Comparison of ENCODE assay signal across 19 cellular contexts in the genomic region with DNA sequence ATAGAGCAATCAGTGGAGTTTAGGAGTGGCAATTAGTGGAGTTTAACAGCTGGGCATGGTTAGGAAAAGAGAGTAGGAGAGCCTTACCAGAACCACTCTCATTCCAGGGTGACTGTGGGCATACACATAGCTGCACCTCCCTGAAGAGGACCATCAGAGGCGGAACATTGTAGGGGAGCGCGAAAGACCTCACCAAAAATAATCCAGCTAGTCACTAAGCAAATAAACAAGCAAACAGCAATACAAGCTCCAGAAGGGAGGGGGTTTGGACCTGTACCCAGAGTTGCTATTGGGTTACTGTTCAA. TPM values are rescaled to one million over a fixed set of nuclear protein-coding genes. Genes with fewer than 3 reads are reported as not detected.
DNase-seq lines count a peak whose midpoint lies in the region; ATAC-seq, FAIRE-seq and TF ChIP-seq lines count a peak whose summit lies in the region.
"Had no signal": no experiment of that assay in that cellular context is flagged by ENCODE, and none has a peak within 500 bp of the region (broad histone marks: within the 10 kb centered on the region; RNA-seq: fewer than 3 reads in every experiment).

No MANE protein-coding gene starts in this region.

- H3K9me3 ChIP-seq in SK-N-SH (no peaks in the 10 kb centered on the region), K562 (replicated peaks; ENCODE audit: control insufficient read depth, insufficient read depth, low read depth, low read length) (no peaks in the 10 kb centered on the region; the same call in none of the 2 replicates), mesenchymal stem cell (ENCODE audit: control insufficient read depth, low read length) (no peaks in the 10 kb centered on the region)
- H3K9me3 ChIP-seq: BE2C, SJCRH30 had no signal

- no TSS peak for BruUV-seq in K562 (replicated peaks; lab: Mats Ljungman, UMichigan)

- WGBS in SK-N-SH (ENCODE audit: low lambda C conversion rate): 90% methylated on average over 3 of the region's 3 CpGs
- 17% methylated on average over 3 of the region's 3 CpGs for WGBS in K562 (ENCODE audit: insufficient coverage, low coverage, missing lambda C conversion rate)
- WGBS in mesenchymal stem cell: 80% methylated on average over 1 of the region's 3 CpGs

- H2AFZ ChIP-seq in SK-N-SH (ENCODE audit: low read depth) (peak overlapping the region; percentile 65; the same call in 1 of the 2 replicates), K562 (ENCODE audit: low read depth, low read length) (peak overlapping the region; percentile 54; the same call in 1 of the 2 replicates), mesenchymal stem cell (ENCODE audit: low read depth, low read length) (peak overlapping the region; percentile 53)

- peaks cover 5% of the 10 kb centered on the region for H3K79me1 ChIP-seq in mesenchymal stem cell (replicated peaks; ENCODE audit: low read length, poor library complexity, severe bottlenecking)

- H2BK120ac ChIP-seq in mesenchymal stem cell (ENCODE audit: low read depth, low read length): no peak overlapping the region

- H3K23ac ChIP-seq in mesenchymal stem cell (ENCODE audit: low read length in 2 of 2): peak overlapping the region in 1 of 2 experiments; percentile 40

- no peak overlapping the region for H2BK5ac ChIP-seq in mesenchymal stem cell (ENCODE audit: low read depth, low read length, poor library complexity, severe bottlenecking)

- peaks cover 5% of the 10 kb centered on the region for H3F3A ChIP-seq in SK-N-SH (replicated peaks; ENCODE audit: insufficient read depth)

- no peaks in the 10 kb centered on the region for H3K9me1 ChIP-seq in K562 (ENCODE audit: control insufficient read depth, insufficient read depth, low read length)

- intact Hi-C loops in K562 (cut with micrococcal nuclease): no loop called here

- no peak overlapping the region for H2BK15ac ChIP-seq in mesenchymal stem cell (ENCODE audit: low read depth, poor library complexity, severe bottlenecking)

- H3K27me3 ChIP-seq in SK-N-SH (ENCODE audit: insufficient read depth) (no peaks in the 10 kb centered on the region), K562 (ENCODE audit: control insufficient read depth in 2 of 2, insufficient read depth in 2 of 2, low read length in 2 of 2) (no peaks in the 10 kb centered on the region), mesenchymal stem cell (ENCODE audit: control insufficient read depth in 1 of 2, insufficient read depth in 1 of 2, low read length in 2 of 2) (peaks cover 0 to 10% of the 10 kb centered on the region in 2 experiments)
- H3K27me3 ChIP-seq: BE2C, SJCRH30 had no signal

- no peak overlapping the region for H2AK5ac ChIP-seq in mesenchymal stem cell (ENCODE audit: low read length, severe bottlenecking)

- no peaks in the 10 kb centered on the region for H4K20me1 ChIP-seq in SK-N-SH (ENCODE audit: insufficient read depth)
- H4K20me1 ChIP-seq in K562 (replicated peaks; ENCODE audit: control insufficient read depth, insufficient read depth, low read length): 0 out of 2 replicates have a peak, but pooled peaks cover 3% of the 10 kb centered on the region

- H3K4me1 ChIP-seq in SK-N-SH (ENCODE audit: control insufficient read depth in 1 of 2, insufficient read depth in 2 of 2, low read depth in 1 of 2, low read length in 1 of 2): peaks cover 0 to 10% of the 10 kb centered on the region in 2 experiments; a peak in 1 of 4 replicates
- H3K4me1 ChIP-seq in K562 (replicated peaks in 1 of 2; ENCODE audit: control insufficient read depth in 2 of 2, insufficient read depth in 2 of 2, low read length in 2 of 2): peaks cover 2 to 15% of the 10 kb centered on the region in 2 experiments; a peak in 3 of 5 replicates
- peaks cover 15% of the 10 kb centered on the region for H3K4me1 ChIP-seq in mesenchymal stem cell (ENCODE audit: control insufficient read depth, insufficient read depth, low read depth, low read length)

- no peak overlapping the region for H3K4ac ChIP-seq in mesenchymal stem cell (ENCODE audit: low read depth in 1 of 2, low read length in 2 of 2)

- no peak overlapping the region for H3K4me2 ChIP-seq in SK-N-SH
- H3K4me2 ChIP-seq in K562 (ENCODE audit: insufficient read depth, low read length): no peak overlapping the region
- no peak overlapping the region for H3K4me2 ChIP-seq in mesenchymal stem cell (ENCODE audit: low read length, poor library complexity, severe bottlenecking)

- H3K14ac ChIP-seq in mesenchymal stem cell (ENCODE audit: low read length in 2 of 2): no peak overlapping the region

- no peaks in the 10 kb centered on the region for H3K9me2 ChIP-seq in SK-N-SH

- TF ChIP-seq CTCF in SK-N-SH (IDR thresholded peaks at IDR 0.05) (no peak), K562 (IDR thresholded peaks at IDR 0.05 in 2 of 3, conservative IDR thresholded peaks at IDR 0.05 in 1 of 3; ENCODE audit: insufficient read depth in 2 of 3, low read depth in 1 of 3, low read length in 3 of 3) (no peak)

- in situ Hi-C loops in K562 (cut with MboI): no loop called here

- no peak overlapping the region for H4K91ac ChIP-seq in mesenchymal stem cell (ENCODE audit: low read length)

- TF ChIP-seq EP300 in SK-N-SH (IDR thresholded peaks at IDR 0.05; ENCODE audit: borderline replicate concordance in 1 of 2, low read depth in 1 of 2, low read length in 1 of 2) (no peak), K562 (IDR thresholded peaks at IDR 0.05; ENCODE audit: low read length) (no peak)

- H3K27ac ChIP-seq in SK-N-SH (ENCODE audit: low read depth in 2 of 2, low read length in 1 of 2) (no peak overlapping the region), K562 (ENCODE audit: extremely low read depth, low read depth, low read length) (no peak overlapping the region), mesenchymal stem cell (ENCODE audit: low read length, poor library complexity, severe bottlenecking) (no peak overlapping the region)
- H3K27ac ChIP-seq: 22Rv1, SJCRH30 had no signal

- CTCF ChIA-PET in SK-N-SH (lab: Yijun Ruan, JAX) (no interaction called here), K562 (lab: Yijun Ruan, JAX; ENCODE audit: low intra/inter-chr PET ratio) (no interaction called here), HEK293T (lab: Yijun Ruan, JAX) (interaction anchor here (0.7 kb wide), 1 partner anchor 118 kb away, joined by 3 read pairs; no protein-coding TSS in a partner anchor)

- no peak overlapping the region for H3K9ac ChIP-seq in SK-N-SH
- no peak overlapping the region for H3K9ac ChIP-seq in K562 (ENCODE audit: insufficient read depth in 1 of 2, low read depth in 2 of 2, low read length in 2 of 2)
- peak overlapping the region; percentile 11 for H3K9ac ChIP-seq in mesenchymal stem cell (ENCODE audit: low read length)

- no peak for FAIRE-seq in K562 (lab: Jason Lieb, UNC)

- DNase-seq in SK-N-SH: no peak
- no peak for DNase-seq in K562 (ENCODE audit: extremely low read depth in 1 of 4, low spot score in 3 of 4)
- DNase-seq in mesenchymal stem cell: no peak
- DNase-seq in HEK293T (ENCODE audit: extremely low spot score): no peak
- no peak for DNase-seq in HUDEP-2 (lab: John Stamatoyannopoulos, UW; ENCODE audit: unreplicated experiment in 76 of 76)
- no peak for DNase-seq in NCI-H345 treated with DMSO at 0.1 percent for 48 hours (lab: John Stamatoyannopoulos, UW; ENCODE audit: unreplicated experiment)
- DNase-seq: BE2C; CD4-positive, alpha-beta T cell; DMS53; NCI-H1105 treated with DMSO at 0.1 percent for 48 hours; NCI-H1694 treated with DMSO at 0.1 percent for 48 hours; NCI-H2107; NCI-H526; RPMI8226 had no signal

- H2BK12ac ChIP-seq in mesenchymal stem cell (ENCODE audit: low read length in 2 of 2): no peak overlapping the region

- POLR2A ChIA-PET in SK-N-SH (lab: Yijun Ruan, JAX) (interaction anchor here (1.5 kb wide), 1 partner anchor 19 kb away, joined by 4 read pairs; a partner anchor contains a TSS), K562 (lab: Yijun Ruan, JAX) (interaction anchor here (0.6 to 2.3 kb wide), 4 partner anchors 11 to 92 kb away, joined by 3 to 19 read pairs (median 5); a partner anchor contains a TSS), HEK293T (lab: Yijun Ruan, JAX) (interaction anchor here (1.0 to 2.3 kb wide), 4 partner anchors 11 to 19 kb away, joined by 3 to 12 read pairs (median 3); a partner anchor contains a TSS)

- H3K79me2 ChIP-seq in SK-N-SH (ENCODE audit: insufficient read depth) (peaks cover 6% of the 10 kb centered on the region; the same call in 1 of the 2 replicates), K562 (ENCODE audit: control insufficient read depth, insufficient read depth, low read length) (no peaks in the 10 kb centered on the region)

- no peak for TF ChIP-seq POLR2A in K562 (conservative IDR thresholded peaks at IDR 0.05)

- no peak overlapping the region for H4K8ac ChIP-seq in mesenchymal stem cell (ENCODE audit: low read length)

- H3K4me3 ChIP-seq in SK-N-SH (ENCODE audit: low read depth in 2 of 2, low read length in 1 of 2) (no peak overlapping the region), K562 (no peak overlapping the region), mesenchymal stem cell (ENCODE audit: insufficient read depth in 1 of 2, low read depth in 1 of 2, low read length in 2 of 2) (no peak overlapping the region)
- H3K4me3 ChIP-seq: SJCRH30 had no signal

- H3K18ac ChIP-seq in mesenchymal stem cell (ENCODE audit: low read depth in 1 of 2, low read length in 2 of 2): no peak overlapping the region

- H3K36me3 ChIP-seq in SK-N-SH (replicated peaks in 1 of 2; ENCODE audit: control insufficient read depth in 1 of 2, insufficient read depth in 2 of 2, low read length in 1 of 2): no peaks in the 10 kb centered on the region
- H3K36me3 ChIP-seq in K562 (ENCODE audit: control insufficient read depth, insufficient read depth, low read length): no peaks in the 10 kb centered on the region
- H3K36me3 ChIP-seq in mesenchymal stem cell (ENCODE audit: control insufficient read depth in 1 of 2, insufficient read depth in 2 of 2, low read depth in 1 of 2, low read length in 2 of 2): no peaks in the 10 kb centered on the region
- H3K36me3 ChIP-seq: BE2C, SJCRH30 had no signal

- ATAC-seq in SK-N-SH treated with all-trans-retinoic acid at 6 μM for 48 hours (no peak), K562 (no peak), HG03342 (IDR thresholded peaks at IDR 0.05; ENCODE audit: unreplicated experiment) (no peak)

- no peak for TF ChIP-seq RAD21 in SK-N-SH (IDR thresholded peaks at IDR 0.05; ENCODE audit: low read length)
- TF ChIP-seq RAD21 in K562 (CRISPR knock-in tag; conservative IDR thresholded peaks at IDR 0.05 in 1 of 2, IDR thresholded peaks at IDR 0.05 in 1 of 2): no peak

RNA-seq across cellular contexts. Expression of a gene that starts 4.1 kb away (rescaled TPM):
- polyA plus RNA-seq in SK-N-SH (2012; rRNA removed): 1.5 and 2.8 TPM in 2 replicates
- polyA plus RNA-seq in SK-N-SH (2012; cell fraction: cytosol; rRNA removed): 1.1 and 1.9 TPM in 2 replicates
- 5.8 and 9.2 TPM in 2 replicates for polyA plus RNA-seq in SK-N-SH (2012; cell fraction: nucleus; rRNA removed)
- total RNA-seq in K562 (2011; cell fraction: chromatin; rRNA removed; ENCODE audit: low replicate concordance): 0.11 and 0.79 TPM in 2 replicates
- total RNA-seq in K562 (2011; cell fraction: nucleolus; rRNA removed): under 0.01 TPM in 1 of 2 replicates, not detected in the other
- 0.08 TPM in 1 of 2 replicates, not detected in the other for total RNA-seq in K562 (2011; cell fraction: nucleoplasm; rRNA removed)
- under 0.01 TPM in 1 of 2 replicates, not detected in the other for total RNA-seq in K562 (2014; rRNA removed)
- total RNA-seq in K562 (2014; rRNA removed; fragmentation: Illumina TruSeq; extraction: Trizol): not detected in 2 replicates
- total RNA-seq in K562 (2015; rRNA removed; fragmentation: Illumina TruSeq; extraction: Trizol): not detected in 2 replicates
- total RNA-seq in K562 (2021): 0.02 and 0.04 TPM in 2 replicates
- 0.01 and 0.03 TPM in 2 replicates for polyA plus RNA-seq in K562 (2011; rRNA removed)
- polyA plus RNA-seq in K562 (2011; cell fraction: cytosol; rRNA removed): 0.01 and 0.03 TPM in 2 replicates
- polyA plus RNA-seq in K562 (2011; cell fraction: nucleus; rRNA removed): 0.06 and 0.16 TPM in 2 replicates
- polyA plus RNA-seq in K562 (2012): 0.03 and 0.04 TPM in 2 replicates
- 0.01 and 0.03 TPM in 2 replicates for polyA plus RNA-seq in K562 (2014; fragmentation: Illumina TruSeq; extraction: Trizol)
- polyA plus RNA-seq in K562 (2014; fragmentation: Nextera tagmentation; extraction: Ambion mirVana): not detected
- 0.04 TPM in 1 of 2 replicates, not detected in the other for polyA plus RNA-seq in K562 (2014; rRNA removed)
- polyA minus RNA-seq in K562 (2011; rRNA and poly(A)+ RNA removed): not detected in 2 replicates
- polyA minus RNA-seq in K562 (2011; cell fraction: cytosol; rRNA and poly(A)+ RNA removed): not detected in 2 replicates
- 0.11 and 0.13 TPM in 2 replicates for polyA minus RNA-seq in K562 (2011; cell fraction: nucleus; rRNA and poly(A)+ RNA removed)
- 5.6 TPM for polyA plus RNA-seq in mesenchymal stem cell (2013, experiment 1 of 2)
- 5.5 TPM for polyA plus RNA-seq in mesenchymal stem cell (2013, experiment 2 of 2)
- polyA plus RNA-seq: IgD-negative memory B cell had no signal

RNA-seq across cellular contexts. Expression of a gene that starts 18.6 kb away (rescaled TPM):
- 76.2 and 89.4 TPM in 2 replicates for polyA plus RNA-seq in SK-N-SH (2012; rRNA removed)
- 29.3 and 48.3 TPM in 2 replicates for polyA plus RNA-seq in SK-N-SH (2012; cell fraction: cytosol; rRNA removed)
- polyA plus RNA-seq in SK-N-SH (2012; cell fraction: nucleus; rRNA removed): 211 and 212 TPM in 2 replicates
- total RNA-seq in K562 (2011; cell fraction: chromatin; rRNA removed; ENCODE audit: low replicate concordance): 345 and 988 TPM in 2 replicates
- total RNA-seq in K562 (2011; cell fraction: nucleolus; rRNA removed): 627 and 629 TPM in 2 replicates
- 447 and 454 TPM in 2 replicates for total RNA-seq in K562 (2011; cell fraction: nucleoplasm; rRNA removed)
- 248 and 298 TPM in 2 replicates for total RNA-seq in K562 (2014; rRNA removed)
- total RNA-seq in K562 (2014; rRNA removed; fragmentation: Illumina TruSeq; extraction: Trizol): 111 and 141 TPM in 2 replicates
- total RNA-seq in K562 (2015; rRNA removed; fragmentation: Illumina TruSeq; extraction: Trizol): 140 and 152 TPM in 2 replicates
- total RNA-seq in K562 (2021): 258 and 287 TPM in 2 replicates
- polyA plus RNA-seq in K562 (2011; rRNA removed): 278 and 317 TPM in 2 replicates
- polyA plus RNA-seq in K562 (2011; cell fraction: cytosol; rRNA removed): 213 and 315 TPM in 2 replicates
- 714 and 782 TPM in 2 replicates for polyA plus RNA-seq in K562 (2011; cell fraction: nucleus; rRNA removed)
- 183 and 269 TPM in 2 replicates for polyA plus RNA-seq in K562 (2012)
- 295 and 322 TPM in 2 replicates for polyA plus RNA-seq in K562 (2014; fragmentation: Illumina TruSeq; extraction: Trizol)
- polyA plus RNA-seq in K562 (2014; fragmentation: Nextera tagmentation; extraction: Ambion mirVana): 10 to 100 TPM; 11.2 to 34.9 TPM
- polyA plus RNA-seq in K562 (2014; rRNA removed): 216 and 223 TPM in 2 replicates
- polyA minus RNA-seq in K562 (2011; rRNA and poly(A)+ RNA removed): 276 and 311 TPM in 2 replicates
- 198 and 207 TPM in 2 replicates for polyA minus RNA-seq in K562 (2011; cell fraction: cytosol; rRNA and poly(A)+ RNA removed)
- polyA minus RNA-seq in K562 (2011; cell fraction: nucleus; rRNA and poly(A)+ RNA removed): 413 and 539 TPM in 2 replicates
- 33.6 TPM for polyA plus RNA-seq in mesenchymal stem cell (2013, experiment 1 of 2)
- polyA plus RNA-seq in mesenchymal stem cell (2013, experiment 2 of 2): 33.0 TPM
